ENCODE assay signal across 18 cellular contexts in genomic region chr17:33580215-33580614, GRCh38.
DNase-seq lines count a peak whose midpoint lies in the region; ATAC-seq and TF ChIP-seq lines count a peak whose summit lies in the region.
"Had no signal": no experiment of that assay in that cellular context is flagged by ENCODE, and none has a peak within 500 bp of the region (broad histone marks: within the 10 kb centered on the region; RNA-seq: fewer than 3 reads in every experiment).

No MANE protein-coding gene starts in this region.

- no peak overlapping the region for H2AFZ ChIP-seq in OCI-LY7 (ENCODE audit: low read length)
- H2AFZ ChIP-seq in neuronal stem cell (ENCODE audit: low read length) = no peak overlapping the region
- H2AFZ ChIP-seq: GM23248 had no signal

- no peaks in the 10 kb centered on the region for H4K20me1 ChIP-seq in OCI-LY7 (ENCODE audit: insufficient read depth, low read length)
- H4K20me1 ChIP-seq: BLaER1 had no signal

- peak overlapping the region; percentile 2 for H3K9ac ChIP-seq in neuronal stem cell (ENCODE audit: low read depth, low read length, poor library complexity)
- H3K9ac ChIP-seq: BLaER1, GM23248 had no signal

- no peak overlapping the region for H2BK12ac ChIP-seq in neuronal stem cell (ENCODE audit: low read length)

- H3K36me3 ChIP-seq in OCI-LY7 (ENCODE audit: insufficient read depth, low read length) (no peaks in the 10 kb centered on the region), neuronal stem cell (replicated peaks in 1 of 2; ENCODE audit: control insufficient read depth in 2 of 2, insufficient read depth in 2 of 2, low read length in 2 of 2) (no peaks in the 10 kb centered on the region)
- H3K36me3 ChIP-seq: BLaER1 had no signal

- no peaks in the 10 kb centered on the region for H3K4me1 Mint-ChIP-seq in T-helper 17 cell
- H3K4me1 Mint-ChIP-seq: CD8-positive, alpha-beta memory T cell had no signal

- no peak overlapping the region for H3K18ac ChIP-seq in neuronal stem cell (ENCODE audit: low read length)

- H3K79me2 ChIP-seq in OCI-LY7 (ENCODE audit: insufficient read depth, low read depth, low read length) = no peaks in the 10 kb centered on the region

- no peak overlapping the region for H2BK5ac ChIP-seq in neuronal stem cell (ENCODE audit: low read length)

- H3K4me1 ChIP-seq in OCI-LY7 (ENCODE audit: insufficient read depth, low read length, poor library complexity, severe bottlenecking) = no peaks in the 10 kb centered on the region
- H3K4me1 ChIP-seq in neuronal stem cell (ENCODE audit: control insufficient read depth in 2 of 2, insufficient read depth in 1 of 2, low read depth in 1 of 2, low read length in 2 of 2) = no peaks in the 10 kb centered on the region
- H3K4me1 ChIP-seq: BLaER1, Caco-2 had no signal

- H3K27ac ChIP-seq in OCI-LY7 (ENCODE audit: low read depth, low read length, poor library complexity, severe bottlenecking) = no peak overlapping the region
- H3K27ac ChIP-seq in neuronal stem cell (replicated peaks; ENCODE audit: low read length) = no peak overlapping the region
- H3K27ac ChIP-seq: BLaER1, GM23248 had no signal

- H3K4ac ChIP-seq in neuronal stem cell (ENCODE audit: low read length) = no peak overlapping the region

- no peaks in the 10 kb centered on the region for H3K79me1 ChIP-seq in neuronal stem cell (ENCODE audit: low read depth, low read length)

- H2BK120ac ChIP-seq in neuronal stem cell (ENCODE audit: low read depth, low read length) = no peak overlapping the region

- intact Hi-C loops in OCI-LY7 (cut with micrococcal nuclease; ENCODE audit: unreplicated experiment) = no loop called here

- H3K9me2 ChIP-seq in OCI-LY7 (ENCODE audit: insufficient read depth, low read length) = no peaks in the 10 kb centered on the region

- CTCF ChIA-PET in OCI-LY7 (lab: Charles Lee; ENCODE audit: unreplicated experiment) = no interaction called here

- no peaks in the 10 kb centered on the region for H3K36me3 Mint-ChIP-seq in T-helper 17 cell (ENCODE audit: low read depth)
- H3K36me3 Mint-ChIP-seq: CD8-positive, alpha-beta memory T cell had no signal

- TF ChIP-seq CTCF in GM12865 (IDR thresholded peaks at IDR 0.05; ENCODE audit: insufficient read depth, low read depth, low read length, missing control alignments) (no peak), OCI-LY7 (conservative IDR thresholded peaks at IDR 0.05; ENCODE audit: low read length) (no peak)

- H3K4me3 ChIP-seq in GM12865 (ENCODE audit: low read depth, low read length) (no peak overlapping the region), OCI-LY7 (ENCODE audit: low read depth, low read length, poor library complexity, severe bottlenecking) (no peak overlapping the region), neuronal stem cell (ENCODE audit: low read length in 2 of 2) (no peak overlapping the region)
- H3K4me3 ChIP-seq: BLaER1, GM12878, GM23248 had no signal

- H3K9me3 ChIP-seq in OCI-LY7 (ENCODE audit: low read length) (0 out of 2 replicates have a peak, but pooled peaks cover 4% of the 10 kb centered on the region), neuronal stem cell (replicated peaks in 1 of 2; ENCODE audit: control insufficient read depth in 2 of 2, insufficient read depth in 1 of 2, low read depth in 1 of 2, low read length in 2 of 2) (no peaks in the 10 kb centered on the region), T-helper 17 cell (ENCODE audit: control insufficient read depth, low read length, poor library complexity, severe bottlenecking) (no peaks in the 10 kb centered on the region)

- no peak overlapping the region for H3K27ac Mint-ChIP-seq in T-helper 17 cell
- H3K27ac Mint-ChIP-seq: CD8-positive, alpha-beta memory T cell had no signal

- H3K23ac ChIP-seq in neuronal stem cell (ENCODE audit: low read depth, low read length, poor library complexity) = no peak overlapping the region

- no peak overlapping the region for H3K14ac ChIP-seq in neuronal stem cell (ENCODE audit: low read length)

- H2AK5ac ChIP-seq in neuronal stem cell (ENCODE audit: low read depth, low read length) = no peak overlapping the region

- WGBS in neuronal stem cell (ENCODE audit: extremely low coverage in 2 of 2, insufficient read length in 2 of 2, insufficient replicate concordance in 1 of 2), 2 donors = no CpG with 5 or more reads among the region's 3 CpGs

- peaks cover 45% of the 10 kb centered on the region for H3K27me3 Mint-ChIP-seq in T-helper 17 cell

- H3K4me2 ChIP-seq in OCI-LY7 (ENCODE audit: low read length) (no peak overlapping the region), neuronal stem cell (ENCODE audit: insufficient read depth, low read length, poor library complexity, severe bottlenecking) (no peak overlapping the region)
- H3K4me2 ChIP-seq: BLaER1 had no signal

- no TSS peak for BruUV-seq in OCI-LY7 (replicated peaks; lab: Mats Ljungman, UMichigan)

- peak; percentile 78 for ATAC-seq in HG02588 (IDR thresholded peaks at IDR 0.05; ENCODE audit: unreplicated experiment)
- no peak for ATAC-seq in T-helper 17 cell
- ATAC-seq in HG03108 (IDR thresholded peaks at IDR 0.05; ENCODE audit: unreplicated experiment) = no peak
- ATAC-seq: GM12878, HepG2 had no signal

- H4K8ac ChIP-seq in neuronal stem cell (ENCODE audit: low read depth, low read length) = no peak overlapping the region

- H4K91ac ChIP-seq in neuronal stem cell (ENCODE audit: low read depth, low read length, poor library complexity) = no peak overlapping the region

- no peak overlapping the region for H2BK15ac ChIP-seq in neuronal stem cell (ENCODE audit: low read length)

- no peaks in the 10 kb centered on the region for H3K27me3 ChIP-seq in neuronal stem cell (ENCODE audit: control insufficient read depth in 3 of 3, insufficient read depth in 3 of 3, low read depth in 1 of 3, low read length in 3 of 3)
- H3K27me3 ChIP-seq: BLaER1 had no signal

- no peak overlapping the region for H3K4me3 Mint-ChIP-seq in T-helper 17 cell
- H3K4me3 Mint-ChIP-seq: CD8-positive, alpha-beta memory T cell had no signal

- DNase-seq in GM12865 (ENCODE audit: low read depth) (peak; percentile 42), OCI-LY7 (ENCODE audit: low spot score) (peak; percentile 4), neuronal stem cell (ENCODE audit: low spot score) (no peak), T-helper 17 cell (no peak), GF-D8 (lab: John Stamatoyannopoulos, UW) (no peak)
- DNase-seq: 8988T; AML-193; Caco-2; CD8-positive, alpha-beta memory T cell; DND-41; GDM1; GM23248; H7 had no signal

- POLR2A ChIA-PET in OCI-LY7 (lab: Charles Lee) = no interaction called here

Comparison
In these comparisons a context has a peak if more than half of its experiments do, and no peak if none do; other contexts are left out.
1. DNase-seq: peak in GM12865 (single experiment) and OCI-LY7 (single experiment); none in neuronal stem cell (single experiment), T-helper 17 cell (0 of 3) and GF-D8 (single experiment).